In the genomic region with DNA sequence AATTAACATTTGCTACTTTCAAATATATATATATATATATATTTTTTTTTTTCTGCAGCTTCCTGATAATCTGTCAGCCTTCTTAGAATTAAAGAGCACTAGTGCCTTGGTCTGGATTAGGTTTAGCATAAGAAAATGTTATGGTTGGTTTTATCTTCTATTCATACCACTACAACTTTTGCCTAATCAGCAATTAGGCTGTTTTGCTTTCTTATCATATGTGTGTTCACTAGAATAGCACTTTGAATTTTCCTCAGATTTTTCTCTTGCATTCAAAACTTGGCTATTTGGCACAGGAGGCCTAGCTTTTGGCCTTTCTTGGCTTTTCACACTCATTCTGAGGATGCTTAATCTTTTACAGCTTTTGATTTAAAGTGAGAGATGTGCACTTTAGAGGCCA, we compare ENCODE assay signal across 20 cellular contexts.
DNase-seq lines count a peak whose midpoint lies in the region; ATAC-seq, FAIRE-seq and TF ChIP-seq lines count a peak whose summit lies in the region.
"Had no signal": no experiment of that assay in that cellular context is flagged by ENCODE, and none has a peak within 500 bp of the region (broad histone marks: within the 10 kb centered on the region; RNA-seq: fewer than 3 reads in every experiment).

No MANE protein-coding gene starts in this region.

- H3K9me3 ChIP-seq in A549 = 0 out of 3 replicates have a peak, but pooled peaks cover 2% of the 10 kb centered on the region
- peaks cover 3% of the 10 kb centered on the region; the same call in 1 of the 2 replicates for H3K9me3 ChIP-seq in OCI-LY1 (ENCODE audit: low read length)
- H3K9me3 ChIP-seq in neuronal stem cell (replicated peaks in 1 of 2; ENCODE audit: control insufficient read depth in 2 of 2, insufficient read depth in 1 of 2, low read depth in 1 of 2, low read length in 2 of 2) = peaks cover 0 to 2% of the 10 kb centered on the region in 2 donors

- H3K27me3 ChIP-seq in OCI-LY1 (ENCODE audit: insufficient read depth, low read length) (no peaks in the 10 kb centered on the region), neuronal stem cell (ENCODE audit: control insufficient read depth in 3 of 3, insufficient read depth in 3 of 3, low read depth in 1 of 3, low read length in 3 of 3) (no peaks in the 10 kb centered on the region)

- no peak overlapping the region for H4K91ac ChIP-seq in neuronal stem cell (ENCODE audit: low read depth, low read length, poor library complexity)

- no peak overlapping the region for H2BK5ac ChIP-seq in neuronal stem cell (ENCODE audit: low read length)

- CTCF ChIA-PET in A549 (lab: Yijun Ruan, JAX) = no interaction called here

- no peak overlapping the region for H2BK15ac ChIP-seq in neuronal stem cell (ENCODE audit: low read length)

- H2AK5ac ChIP-seq in neuronal stem cell (ENCODE audit: low read depth, low read length) = no peak overlapping the region

- H3K36me3 ChIP-seq in OCI-LY1 (ENCODE audit: insufficient read depth, low read length) (no peaks in the 10 kb centered on the region), neuronal stem cell (replicated peaks in 1 of 2; ENCODE audit: control insufficient read depth in 2 of 2, insufficient read depth in 2 of 2, low read length in 2 of 2) (no peaks in the 10 kb centered on the region)

- H3K4me2 ChIP-seq in A549 (no peak overlapping the region), OCI-LY1 (ENCODE audit: low read length) (no peak overlapping the region), neuronal stem cell (ENCODE audit: insufficient read depth, low read length, poor library complexity, severe bottlenecking) (no peak overlapping the region)
- H3K4me2 ChIP-seq: GM23338 had no signal

- H3K23ac ChIP-seq in neuronal stem cell (ENCODE audit: low read depth, low read length, poor library complexity) = no peak overlapping the region

- TF ChIP-seq CTCF in A549 (IDR thresholded peaks at IDR 0.05) = no peak
- TF ChIP-seq CTCF in OCI-LY1 (IDR thresholded peaks at IDR 0.05; ENCODE audit: low read length) = no peak

- no peak overlapping the region for H3K9ac ChIP-seq in OCI-LY1 (ENCODE audit: low read length)
- no peak overlapping the region for H3K9ac ChIP-seq in neuronal stem cell (ENCODE audit: low read depth, low read length, poor library complexity)

- H3K79me2 ChIP-seq in OCI-LY1 (ENCODE audit: insufficient read depth, low read length) = no peaks in the 10 kb centered on the region

- H3F3A ChIP-seq in OCI-LY1 (ENCODE audit: insufficient read depth, low read length) = no peaks in the 10 kb centered on the region

- POLR2A ChIA-PET in A549 (lab: Yijun Ruan, JAX) = no interaction called here

- no peak overlapping the region for H2BK12ac ChIP-seq in neuronal stem cell (ENCODE audit: low read length)

- ATAC-seq in A549 (no peak), HG02642 (IDR thresholded peaks at IDR 0.05; ENCODE audit: poor library complexity, unreplicated experiment) (no peak)
- ATAC-seq: GM23338, HCT116 had no signal

- no peak overlapping the region for H3K14ac ChIP-seq in neuronal stem cell (ENCODE audit: low read length)

- no peak overlapping the region for H3K18ac ChIP-seq in neuronal stem cell (ENCODE audit: low read length)

- no peak overlapping the region for H4K8ac ChIP-seq in neuronal stem cell (ENCODE audit: low read depth, low read length)

- no peak for TF ChIP-seq EP300 in A549 (IDR thresholded peaks at IDR 0.05)

- H3K4me3 ChIP-seq in A549 (no peak overlapping the region), OCI-LY1 (ENCODE audit: low read depth, low read length, poor library complexity, severe bottlenecking) (no peak overlapping the region), neuronal stem cell (ENCODE audit: low read length in 2 of 2) (no peak overlapping the region)
- H3K4me3 ChIP-seq: GM23338 had no signal

- H3K4ac ChIP-seq in neuronal stem cell (ENCODE audit: low read length) = no peak overlapping the region

- no peaks in the 10 kb centered on the region for H3K9me2 ChIP-seq in OCI-LY1 (ENCODE audit: low read depth, low read length)

- H3K79me1 ChIP-seq in neuronal stem cell (ENCODE audit: low read depth, low read length) = no peaks in the 10 kb centered on the region

- FAIRE-seq in A549 (lab: Jason Lieb, UNC) = no peak
- FAIRE-seq: A204.1, GM12891, GM18507 had no signal

- no peak for TF ChIP-seq POLR2A in A549 (IDR thresholded peaks at IDR 0.05; ENCODE audit: low read length)

- 0 out of 2 replicates have a peak overlapping the region, but pooled peaks have one; percentile 12 for H2AFZ ChIP-seq in OCI-LY1 (ENCODE audit: low read length)
- H2AFZ ChIP-seq in neuronal stem cell (ENCODE audit: low read length) = peak overlapping the region; percentile 27

- H3K27ac ChIP-seq in A549 (no peak overlapping the region), OCI-LY1 (ENCODE audit: low read depth, low read length, poor library complexity, severe bottlenecking) (no peak overlapping the region), neuronal stem cell (replicated peaks; ENCODE audit: low read length) (no peak overlapping the region)

- DNase-seq in A549 (ENCODE audit: low read depth in 1 of 2, low spot score in 1 of 2) (no peak), neuronal stem cell (ENCODE audit: low spot score) (no peak), NCI-H446 (lab: John Stamatoyannopoulos, UW) (no peak)
- no peak for DNase-seq in activated CD4-positive, CD25-positive, alpha-beta regulatory T cell treated with anti-CD3 and anti-CD28 coated beads, Interleukin-2, amount 50 U/mL, for 72 hours
- DNase-seq: ACHN; C1 segment of cervical spinal cord; Calu3; CD4-positive, alpha-beta memory T cell; COR-L47; DMS53; DMS79 treated with DMSO at 0.1 percent for 48 hours; GF-D8; H9 had no signal

- H4K20me1 ChIP-seq in OCI-LY1 (ENCODE audit: insufficient read depth, low read length) = no peaks in the 10 kb centered on the region

- no peak for TF ChIP-seq RAD21 in A549 (conservative IDR thresholded peaks at IDR 0.05 in 1 of 2, IDR thresholded peaks at IDR 0.05 in 1 of 2)

- no peaks in the 10 kb centered on the region for H3K4me1 ChIP-seq in A549
- H3K4me1 ChIP-seq in OCI-LY1 (ENCODE audit: insufficient read depth, low read length, severe bottlenecking) = no peaks in the 10 kb centered on the region
- H3K4me1 ChIP-seq in neuronal stem cell (ENCODE audit: control insufficient read depth in 2 of 2, insufficient read depth in 1 of 2, low read depth in 1 of 2, low read length in 2 of 2) = no peaks in the 10 kb centered on the region

- no peak overlapping the region for H2BK120ac ChIP-seq in neuronal stem cell (ENCODE audit: low read depth, low read length)

TF ChIP-seq in A549, 52 proteins besides CTCF, POLR2A, EP300 and RAD21:
- TF ChIP-seq MAFK (IDR thresholded peaks at IDR 0.05; ENCODE audit: partially characterized antibody) = peak; percentile 56
- TF ChIP-seq SMC3 (IDR thresholded peaks at IDR 0.05) = no peak
- TF ChIP-seq PHF8 (IDR thresholded peaks at IDR 0.05; ENCODE audit: borderline replicate concordance, low read depth) = no peak
